Comparison of ENCODE assay signal across 11 cellular contexts in genomic region chr5:59709833-59710232, GRCh38.
DNase-seq lines count a peak whose midpoint lies in the region; FAIRE-seq and TF ChIP-seq lines count a peak whose summit lies in the region.
"Had no signal": no experiment of that assay in that cellular context is flagged by ENCODE, and none has a peak within 500 bp of the region (broad histone marks: within the 10 kb centered on the region; RNA-seq: fewer than 3 reads in every experiment).

No MANE protein-coding gene starts in this region.

- peak overlapping the region in 1 of 2 experiments; percentile 17; a peak in 1 of 4 replicates for H3K27ac ChIP-seq in SK-N-SH (ENCODE audit: low read depth in 2 of 2, low read length in 1 of 2)
- no peak overlapping the region for H3K27ac ChIP-seq in prostate gland
- H3K27ac ChIP-seq: cardiac muscle cell, tibial artery had no signal

- H3K9me2 ChIP-seq in SK-N-SH, result no peaks in the 10 kb centered on the region

- CTCF ChIA-PET in SK-N-SH (lab: Yijun Ruan, JAX), result interaction anchor here (1.1 to 2.5 kb wide), 3 partner anchors 14 to 319 kb away, joined by 3 to 9 read pairs (median 4); no protein-coding TSS in a partner anchor

- no peaks in the 10 kb centered on the region for H3K79me2 ChIP-seq in SK-N-SH (ENCODE audit: insufficient read depth)

- H3K4me1 ChIP-seq in SK-N-SH (ENCODE audit: control insufficient read depth in 1 of 2, insufficient read depth in 2 of 2, low read depth in 1 of 2, low read length in 1 of 2), result no peaks in the 10 kb centered on the region; a peak in 2 of 4 replicates
- no peaks in the 10 kb centered on the region for H3K4me1 ChIP-seq in prostate gland (replicated peaks)

- H3K4me3 ChIP-seq in SK-N-SH (ENCODE audit: low read depth in 2 of 2, low read length in 1 of 2) (no peak overlapping the region), fibroblast of pulmonary artery (replicated peaks; ENCODE audit: low read depth, low read length) (no peak overlapping the region), prostate gland (no peak overlapping the region)
- H3K4me3 ChIP-seq: cardiac muscle cell, tibial artery had no signal

- no peak for TF ChIP-seq EP300 in SK-N-SH (IDR thresholded peaks at IDR 0.05; ENCODE audit: borderline replicate concordance in 1 of 2, low read depth in 1 of 2, low read length in 1 of 2)

- POLR2A ChIA-PET in SK-N-SH (lab: Yijun Ruan, JAX), result no interaction called here

- TF ChIP-seq POLR2A in prostate gland (IDR thresholded peaks at IDR 0.05), result no peak

- H3K9me3 ChIP-seq in SK-N-SH (no peaks in the 10 kb centered on the region), prostate gland (no peaks in the 10 kb centered on the region)
- H3K9me3 ChIP-seq: tibial artery had no signal

- DNase-seq in ELR (ENCODE audit: low read depth), result peak; percentile 92
- no peak for DNase-seq in SK-N-SH
- DNase-seq in fibroblast of pulmonary artery (ENCODE audit: low read depth), result peak; percentile 84
- peak; percentile 39 for DNase-seq in prostate gland (ENCODE audit: low spot score)
- no peak for DNase-seq in D721Med (ENCODE audit: insufficient read length, low spot score)
- DNase-seq in NCI-H1048 (lab: John Stamatoyannopoulos, UW), result no peak
- DNase-seq in occipital lobe (lab: John Stamatoyannopoulos, UW), result no peak
- DNase-seq in NCI-H2029 treated with DMSO at 0.1 percent for 48 hours (lab: John Stamatoyannopoulos, UW), result no peak
- DNase-seq: MM.1S, tibial artery had no signal

- no peaks in the 10 kb centered on the region for H3F3A ChIP-seq in SK-N-SH (replicated peaks; ENCODE audit: insufficient read depth)

- intact Hi-C loops in prostate gland (cut with DNase I), result no loop called here

- TF ChIP-seq RAD21 in SK-N-SH (IDR thresholded peaks at IDR 0.05; ENCODE audit: low read length), result no peak

- no peaks in the 10 kb centered on the region for H3K36me3 ChIP-seq in SK-N-SH (replicated peaks in 1 of 2; ENCODE audit: control insufficient read depth in 1 of 2, insufficient read depth in 2 of 2, low read length in 1 of 2)
- H3K36me3 ChIP-seq in prostate gland, result no peaks in the 10 kb centered on the region
- H3K36me3 ChIP-seq: cardiac muscle cell, tibial artery had no signal

- no peak for FAIRE-seq in D721Med (lab: Jason Lieb, UNC)

- no peak overlapping the region for H3K4me2 ChIP-seq in SK-N-SH

- TF ChIP-seq CTCF in SK-N-SH (IDR thresholded peaks at IDR 0.05) (no peak), fibroblast of pulmonary artery (IDR thresholded peaks at IDR 0.05; ENCODE audit: low read length, missing control alignments) (no peak), prostate gland (IDR thresholded peaks at IDR 0.05) (no peak), D721Med (IDR thresholded peaks at IDR 0.05; ENCODE audit: insufficient read depth, missing control alignments) (no peak)

- no peaks in the 10 kb centered on the region for H3K27me3 ChIP-seq in SK-N-SH (ENCODE audit: insufficient read depth)
- H3K27me3 ChIP-seq in prostate gland (replicated peaks; ENCODE audit: insufficient read depth), result no peaks in the 10 kb centered on the region
- H3K27me3 ChIP-seq: cardiac muscle cell, tibial artery had no signal

- H2AFZ ChIP-seq in SK-N-SH (ENCODE audit: low read depth), result peak overlapping the region; percentile 12; the same call in 1 of the 2 replicates

- 21% methylated on average over 2 of the region's 2 CpGs for WGBS in SK-N-SH (ENCODE audit: low lambda C conversion rate)
- 13% methylated on average over 2 of the region's 2 CpGs for WGBS in prostate gland

- H4K20me1 ChIP-seq in SK-N-SH (ENCODE audit: insufficient read depth), result no peaks in the 10 kb centered on the region

- H3K9ac ChIP-seq in SK-N-SH, result no peak overlapping the region

TF ChIP-seq in SK-N-SH, 30 proteins besides CTCF, POLR2A, EP300 and RAD21:
- TF ChIP-seq MEF2A (IDR thresholded peaks at IDR 0.05; ENCODE audit: borderline replicate concordance, low read depth), result no peak
- TF ChIP-seq FOXM1 (IDR thresholded peaks at IDR 0.05; ENCODE audit: low read depth), result no peak
- TF ChIP-seq JUND (IDR thresholded peaks at IDR 0.05), result no peak
- TF ChIP-seq TCF12 (IDR thresholded peaks at IDR 0.05), result 0 out of 2 replicates have a peak, but pooled peaks have one; percentile 13
- TF ChIP-seq NFIC (IDR thresholded peaks at IDR 0.05; ENCODE audit: borderline replicate concordance), result peak; percentile 44

Comparison
In these comparisons a context has a peak if more than half of its experiments do, and no peak if none do; other contexts are left out.
1. DNase-seq: peak in ELR (single experiment), fibroblast of pulmonary artery (single experiment) and prostate gland (single experiment); none in SK-N-SH (single experiment), D721Med (single experiment), NCI-H1048 (single experiment), occipital lobe (single experiment) and NCI-H2029 treated with DMSO at 0.1 percent for 48 hours (single experiment).